In the genomic region with DNA sequence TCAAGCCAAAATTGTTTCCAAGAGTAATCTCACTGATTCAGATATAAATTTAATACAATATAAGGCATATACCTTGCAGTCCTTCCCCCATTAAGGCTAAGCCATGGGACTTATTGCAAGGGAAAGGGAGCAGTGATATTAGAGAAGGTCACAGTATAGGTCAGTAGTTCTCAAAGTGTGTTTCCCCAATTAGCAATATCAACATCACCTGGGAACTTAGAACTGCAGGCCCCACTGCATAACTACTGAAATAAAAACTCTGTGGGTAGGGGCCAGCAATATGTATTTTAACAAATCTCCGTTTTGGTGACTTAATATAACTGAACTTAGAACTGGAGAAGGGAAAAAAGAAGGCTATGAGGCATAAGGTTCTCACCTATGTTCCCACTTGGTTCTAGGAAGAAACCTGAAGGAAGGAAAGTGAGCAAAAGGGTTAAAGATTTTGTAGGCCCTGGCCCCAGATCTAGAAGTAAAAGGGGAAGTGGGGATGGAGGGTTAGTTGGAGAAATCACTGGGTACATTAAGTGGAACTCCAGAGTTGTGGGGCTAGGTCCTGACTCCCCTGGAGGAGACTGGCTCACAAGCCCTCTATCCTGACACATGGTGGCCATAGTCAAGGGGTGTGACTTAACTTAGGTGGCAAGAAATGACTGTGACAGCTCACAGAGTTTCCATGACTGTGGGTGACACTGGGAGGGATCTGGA, we compare ENCODE assay signal across 19 cellular contexts. TPM values are rescaled to one million over a fixed set of nuclear protein-coding genes. Genes with fewer than 3 reads are reported as not detected.
DNase-seq lines count a peak whose midpoint lies in the region; ATAC-seq and TF ChIP-seq lines count a peak whose summit lies in the region.
"Had no signal": no experiment of that assay in that cellular context is flagged by ENCODE, and none has a peak within 500 bp of the region (broad histone marks: within the 10 kb centered on the region; RNA-seq: fewer than 3 reads in every experiment).

No MANE protein-coding gene starts in this region.

- H2AFZ ChIP-seq in PC-3 (ENCODE audit: low read length) (no peak overlapping the region), neural progenitor cell (replicated peaks) (no peak overlapping the region)
- H2AFZ ChIP-seq: GM23248 had no signal

- CTCF ChIA-PET in activated CD4-positive, alpha-beta T cell treated with anti-CD3 and anti-CD28 coated beads for 36 hours (lab: Charles Lee): no interaction called here
- CTCF ChIA-PET in PC-3 (lab: Charles Lee): no interaction called here

- H3F3A ChIP-seq in PC-3 (ENCODE audit: low read length, unreplicated experiment) (no peaks in the 10 kb centered on the region), neural progenitor cell (ENCODE audit: low read depth) (no peaks in the 10 kb centered on the region)

- peaks cover 22% of the 10 kb centered on the region for H3K4me1 ChIP-seq in PC-3 (ENCODE audit: insufficient read depth, low read length)
- peaks cover 14% of the 10 kb centered on the region for H3K4me1 ChIP-seq in neural progenitor cell
- H3K4me1 ChIP-seq in thyroid gland: peaks cover 6 to 7% of the 10 kb centered on the region in 2 donors
- H3K4me1 ChIP-seq in lower lobe of right lung: no peaks in the 10 kb centered on the region
- H3K4me1 ChIP-seq: breast epithelium had no signal

- H3K4me1 Mint-ChIP-seq in activated CD4-positive, alpha-beta T cell treated with anti-CD3 and anti-CD28 coated beads for 36 hours: peaks cover 16% of the 10 kb centered on the region
- H3K4me1 Mint-ChIP-seq in neural progenitor cell: peaks cover 9% of the 10 kb centered on the region

- H3K27ac ChIP-seq in PC-3 (ENCODE audit: low read length) (no peak overlapping the region), neural progenitor cell (no peak overlapping the region), thyroid gland (no peak overlapping the region), lower lobe of right lung (no peak overlapping the region)
- H3K27ac ChIP-seq: C4-2B, KMS-11, neutrophil had no signal

- H3K9me2 ChIP-seq in PC-3 (replicated peaks; ENCODE audit: low read length): no peaks in the 10 kb centered on the region

- no peak overlapping the region for H3K27ac Mint-ChIP-seq in activated CD4-positive, alpha-beta T cell treated with anti-CD3 and anti-CD28 coated beads for 36 hours
- H3K27ac Mint-ChIP-seq in neural progenitor cell: peak overlapping the region; percentile 57
- H3K27ac Mint-ChIP-seq: type B pancreatic cell had no signal

- H3K27me3 ChIP-seq in PC-3 (ENCODE audit: low read length) (no peaks in the 10 kb centered on the region), neural progenitor cell (no peaks in the 10 kb centered on the region), thyroid gland (no peaks in the 10 kb centered on the region), lower lobe of right lung (ENCODE audit: low read depth) (no peaks in the 10 kb centered on the region)
- H3K27me3 ChIP-seq: breast epithelium, neutrophil had no signal

- peak; percentile 65 for ATAC-seq in activated CD4-positive, alpha-beta T cell treated with anti-CD3 and anti-CD28 coated beads for 36 hours
- ATAC-seq in HG03103 (IDR thresholded peaks at IDR 0.05; ENCODE audit: low read depth, unreplicated experiment) (peak; percentile 45), PC-3 (no peak), lower lobe of right lung (no peak)
- ATAC-seq: mucosa of descending colon had no signal

- 85 to 94% methylated on average over 1 of the region's 1 CpG for WGBS in thyroid gland, 2 donors

- DNase-seq in activated CD4-positive, alpha-beta T cell treated with anti-CD3 and anti-CD28 coated beads for 36 hours: peak; percentile 20
- DNase-seq in activated CD4-positive, alpha-beta T cell treated with anti-CD3 and anti-CD28 coated beads for 1 hour: no peak
- DNase-seq in PC-3: no peak
- DNase-seq in neural progenitor cell (ENCODE audit: low spot score): no peak
- DNase-seq in T-helper 9 cell: no peak
- DNase-seq in thyroid gland: no peak
- DNase-seq in lower lobe of right lung: no peak
- DNase-seq: foreskin melanocyte, GM23248, kidney glomerular epithelial cell, mucosa of descending colon, NCI-H1105 treated with DMSO at 0.1 percent for 48 hours, NCI-H510A had no signal

- H3K9ac ChIP-seq in PC-3 (ENCODE audit: low read length) (no peak overlapping the region), neural progenitor cell (no peak overlapping the region)
- H3K9ac ChIP-seq: GM23248, KMS-11 had no signal

- BruUV-seq in PC-3 (replicated peaks; lab: Mats Ljungman, UMichigan): TSS peak; percentile 5

- no peaks in the 10 kb centered on the region for H3K9me3 Mint-ChIP-seq in activated CD4-positive, alpha-beta T cell treated with anti-CD3 and anti-CD28 coated beads for 36 hours (ENCODE audit: low read depth)
- H3K9me3 Mint-ChIP-seq in neural progenitor cell: no peaks in the 10 kb centered on the region
- H3K9me3 Mint-ChIP-seq: type B pancreatic cell had no signal

- no peak overlapping the region for H3K4me3 Mint-ChIP-seq in activated CD4-positive, alpha-beta T cell treated with anti-CD3 and anti-CD28 coated beads for 36 hours
- H3K4me3 Mint-ChIP-seq in neural progenitor cell: no peak overlapping the region
- H3K4me3 Mint-ChIP-seq: type B pancreatic cell had no signal

- H4K20me1 ChIP-seq in PC-3 (ENCODE audit: low read length) (no peaks in the 10 kb centered on the region), neural progenitor cell (ENCODE audit: low read depth) (no peaks in the 10 kb centered on the region)

- H3K27me3 Mint-ChIP-seq in activated CD4-positive, alpha-beta T cell treated with anti-CD3 and anti-CD28 coated beads for 36 hours: peaks cover 3% of the 10 kb centered on the region
- no peaks in the 10 kb centered on the region for H3K27me3 Mint-ChIP-seq in neural progenitor cell (ENCODE audit: insufficient read depth, low read depth)
- H3K27me3 Mint-ChIP-seq: type B pancreatic cell had no signal

- intact Hi-C loops in activated CD4-positive, alpha-beta T cell treated with anti-CD3 and anti-CD28 coated beads for 36 hours (cut with DNase I, micrococcal nuclease): no loop called here
- intact Hi-C loops in PC-3 (cut with micrococcal nuclease): no loop called here
- intact Hi-C loops in thyroid gland (cut with DNase I): no loop called here
- intact Hi-C loops in lower lobe of right lung (cut with DNase I): no loop called here

- H3K4me2 ChIP-seq in PC-3 (ENCODE audit: low read length) (no peak overlapping the region), neural progenitor cell (no peak overlapping the region)
- H3K4me2 ChIP-seq: KMS-11 had no signal

- peaks cover 7% of the 10 kb centered on the region for H3K36me3 Mint-ChIP-seq in activated CD4-positive, alpha-beta T cell treated with anti-CD3 and anti-CD28 coated beads for 36 hours (ENCODE audit: low read depth)
- no peaks in the 10 kb centered on the region for H3K36me3 Mint-ChIP-seq in neural progenitor cell

- POLR2A ChIA-PET in activated CD4-positive, alpha-beta T cell treated with anti-CD3 and anti-CD28 coated beads for 36 hours (lab: Charles Lee): no interaction called here
- POLR2A ChIA-PET in PC-3 (lab: Charles Lee; ENCODE audit: unreplicated experiment): no interaction called here

- no peaks in the 10 kb centered on the region for H3K79me2 ChIP-seq in PC-3 (ENCODE audit: low read length)
- H3K79me2 ChIP-seq in neural progenitor cell (ENCODE audit: low read depth): no peaks in the 10 kb centered on the region

- no peak overlapping the region for H3K4me3 ChIP-seq in PC-3 (ENCODE audit: low read length)
- H3K4me3 ChIP-seq in neural progenitor cell: no peak overlapping the region
- H3K4me3 ChIP-seq in thyroid gland (replicated peaks in 1 of 3): no peak overlapping the region
- H3K4me3 ChIP-seq in lower lobe of right lung: no peak overlapping the region
- H3K4me3 ChIP-seq: breast epithelium, GM23248, mucosa of descending colon had no signal

- H3K9me3 ChIP-seq in PC-3 (ENCODE audit: low read length) (no peaks in the 10 kb centered on the region), neural progenitor cell (ENCODE audit: low read depth) (no peaks in the 10 kb centered on the region), thyroid gland (no peaks in the 10 kb centered on the region), lower lobe of right lung (no peaks in the 10 kb centered on the region)
- H3K9me3 ChIP-seq: breast epithelium, mucosa of descending colon, neutrophil had no signal

- H3K36me3 ChIP-seq in PC-3 (ENCODE audit: low read depth, low read length) (peaks cover 5% of the 10 kb centered on the region; the same call in 1 of the 2 replicates), neural progenitor cell (peaks cover 3% of the 10 kb centered on the region), thyroid gland (peaks cover 0 to under 1% of the 10 kb centered on the region in 2 donors), lower lobe of right lung (peaks cover 15% of the 10 kb centered on the region)
- H3K36me3 ChIP-seq: breast epithelium, neutrophil had no signal

- no peak for TF ChIP-seq CTCF in PC-3 (conservative IDR thresholded peaks at IDR 0.05; ENCODE audit: low read depth, low read length)
- TF ChIP-seq CTCF in neural progenitor cell (IDR thresholded peaks at IDR 0.05): no peak
- no peak for TF ChIP-seq CTCF in thyroid gland (IDR thresholded peaks at IDR 0.05)
- TF ChIP-seq CTCF in lower lobe of right lung (IDR thresholded peaks at IDR 0.05): no peak

- TF ChIP-seq POLR2A in thyroid gland (IDR thresholded peaks at IDR 0.05): no peak

RNA-seq across cellular contexts. Expression of gene WDR36, which starts 40.7 kb away (rescaled TPM):
- 10 to 100 TPM; 58.6 to 61.7 TPM for total RNA-seq in activated CD4-positive, alpha-beta T cell treated with anti-CD3 and anti-CD28 coated beads for 36 hours
- total RNA-seq in PC-3 (2014; rRNA removed) (38.2 and 44.7 TPM in 2 replicates), neural progenitor cell (ENCODE audit: low replicate concordance) (38.5 and 60.1 TPM in 2 replicates), thyroid gland (10 to 100 TPM; 26.3 to 43.2 (median 30.4) TPM), lower lobe of right lung (27.7 TPM)

Comparison
In these comparisons a context has a peak if more than half of its experiments do, and no peak if none do; other contexts are left out.
1. ATAC-seq: peak in activated CD4-positive, alpha-beta T cell treated with anti-CD3 and anti-CD28 coated beads for 36 hours (single experiment) and HG03103 (single experiment); none in PC-3 (single experiment) and lower lobe of right lung (0 of 2).